Comparison of ENCODE assay signal across 8 cellular contexts in genomic region chr3:197748597-197749314, GRCh38. TPM values are rescaled to one million over a fixed set of nuclear protein-coding genes. Genes with fewer than 3 reads are reported as not detected.
DNase-seq lines count a peak whose midpoint lies in the region; ATAC-seq and TF ChIP-seq lines count a peak whose summit lies in the region.

No MANE protein-coding gene starts in this region.

- H3K4me1 Mint-ChIP-seq in GM23338, result peaks cover 21% of the 10 kb centered on the region

- H3K27me3 ChIP-seq in GM23338 (ENCODE audit: insufficient read depth), result peaks cover 54% of the 10 kb centered on the region
- H3K27me3 ChIP-seq in SU-DHL-6 (ENCODE audit: low read length), result no peaks in the 10 kb centered on the region
- no peaks in the 10 kb centered on the region for H3K27me3 ChIP-seq in skeletal muscle satellite cell (ENCODE audit: control insufficient read depth, insufficient read depth, low read length)

- H3K4me3 ChIP-seq in GM23338, result peak overlapping the region; percentile 91
- peak overlapping the region; percentile 72 for H3K4me3 ChIP-seq in SU-DHL-6 (ENCODE audit: insufficient read depth, low read length, poor library complexity, severe bottlenecking)
- H3K4me3 ChIP-seq in fibroblast of villous mesenchyme (ENCODE audit: low read depth, low read length), result peak overlapping the region; percentile 90
- peak overlapping the region; percentile 88 for H3K4me3 ChIP-seq in skeletal muscle satellite cell (ENCODE audit: low read length)

- no peak for ATAC-seq in GM23338
- no peak for ATAC-seq in GM19452 (IDR thresholded peaks at IDR 0.05; ENCODE audit: unreplicated experiment)

- H3K27ac ChIP-seq in GM23338 (ENCODE audit: low read depth) (no peak overlapping the region), SU-DHL-6 (ENCODE audit: low read depth, low read length) (peak overlapping the region; percentile 28)

- no peaks in the 10 kb centered on the region for H3K36me3 ChIP-seq in GM23338 (ENCODE audit: insufficient read depth)
- H3K36me3 ChIP-seq in SU-DHL-6 (ENCODE audit: low read length), result no peaks in the 10 kb centered on the region
- H3K36me3 ChIP-seq in skeletal muscle satellite cell (ENCODE audit: insufficient read depth, low read length), result no peaks in the 10 kb centered on the region

- H3K79me2 ChIP-seq in GM23338 (replicated peaks; ENCODE audit: insufficient read depth) (peaks cover 19% of the 10 kb centered on the region), SU-DHL-6 (ENCODE audit: insufficient read depth, low read length) (peaks cover 12% of the 10 kb centered on the region)

- H2AFZ ChIP-seq in GM23338 (peak overlapping the region; percentile 95), SU-DHL-6 (ENCODE audit: low read depth, low read length, severe bottlenecking) (peak overlapping the region; percentile 84)

- H4K20me1 ChIP-seq in GM23338 (replicated peaks; ENCODE audit: insufficient read depth) (0 out of 2 replicates have a peak, but pooled peaks cover 5% of the 10 kb centered on the region), SU-DHL-6 (ENCODE audit: low read depth, low read length) (peaks cover 13% of the 10 kb centered on the region; the same call in 1 of the 2 replicates)

- H3K4me1 ChIP-seq in GM23338 (ENCODE audit: insufficient read depth) (peaks cover 25% of the 10 kb centered on the region), skeletal muscle satellite cell (ENCODE audit: control insufficient read depth, insufficient read depth, low read length) (peaks cover 17% of the 10 kb centered on the region)

- H3K36me3 Mint-ChIP-seq in GM23338 (ENCODE audit: low read depth), result no peaks in the 10 kb centered on the region; the same call in 2 of the 3 replicates

- H3K9ac ChIP-seq in SU-DHL-6 (ENCODE audit: low read length) (peak overlapping the region; percentile 72), skeletal muscle satellite cell (ENCODE audit: low read depth, low read length) (peak overlapping the region; percentile 89)

- H3K27ac Mint-ChIP-seq in GM23338, result no peak overlapping the region

- H3K9me3 ChIP-seq in SU-DHL-6 (ENCODE audit: insufficient read depth, low read length) (no peaks in the 10 kb centered on the region), skeletal muscle satellite cell (replicated peaks; ENCODE audit: low read length) (no peaks in the 10 kb centered on the region)

- H3K9me3 Mint-ChIP-seq in GM23338, result no peaks in the 10 kb centered on the region

- peaks cover 13% of the 10 kb centered on the region; the same call in 1 of the 2 replicates for H3F3A ChIP-seq in GM23338 (replicated peaks; ENCODE audit: low read depth)
- peaks cover 34% of the 10 kb centered on the region for H3F3A ChIP-seq in SU-DHL-6 (ENCODE audit: insufficient read depth)

- no peaks in the 10 kb centered on the region for H3K9me2 ChIP-seq in GM23338 (ENCODE audit: insufficient read depth)
- no peaks in the 10 kb centered on the region for H3K9me2 ChIP-seq in SU-DHL-6 (replicated peaks; ENCODE audit: insufficient read depth, low read length)

- H3K4me3 Mint-ChIP-seq in GM23338, result peak overlapping the region; percentile 88

- H3K4me2 ChIP-seq in GM23338 (peak overlapping the region; percentile 95), SU-DHL-6 (ENCODE audit: low read depth, low read length, poor library complexity, severe bottlenecking) (peak overlapping the region; percentile 79), skeletal muscle satellite cell (ENCODE audit: low read length) (peak overlapping the region; percentile 98)

- no peak for DNase-seq in GM23338 (ENCODE audit: low spot score)
- peak; percentile 57 for DNase-seq in fibroblast of villous mesenchyme (ENCODE audit: low read depth)
- DNase-seq in SW 1271 (lab: John Stamatoyannopoulos, UW), result no peak
- no peak for DNase-seq in effector CD4-positive, alpha-beta T cell
- DNase-seq in NCI-H774 (lab: John Stamatoyannopoulos, UW), result no peak

- TF ChIP-seq CTCF in GM23338 (conservative IDR thresholded peaks at IDR 0.05; ENCODE audit: low read depth in 2 of 2) (no peak), SU-DHL-6 (IDR thresholded peaks at IDR 0.05; ENCODE audit: insufficient read depth, low read length, poor library complexity, severe bottlenecking) (no peak), fibroblast of villous mesenchyme (IDR thresholded peaks at IDR 0.05; ENCODE audit: insufficient read depth, low read depth, low read length) (no peak)

- H3K27me3 Mint-ChIP-seq in GM23338 (ENCODE audit: insufficient read depth, low read depth, poor library complexity), result peaks cover 25% of the 10 kb centered on the region

TF ChIP-seq in GM23338, 12 proteins besides CTCF, POLR2A, EP300 and RAD21 (continues in another document):
- TF ChIP-seq JUNB (IDR thresholded peaks at IDR 0.05; ENCODE audit: unreplicated experiment), result no peak
- TF ChIP-seq, protein P1, sequence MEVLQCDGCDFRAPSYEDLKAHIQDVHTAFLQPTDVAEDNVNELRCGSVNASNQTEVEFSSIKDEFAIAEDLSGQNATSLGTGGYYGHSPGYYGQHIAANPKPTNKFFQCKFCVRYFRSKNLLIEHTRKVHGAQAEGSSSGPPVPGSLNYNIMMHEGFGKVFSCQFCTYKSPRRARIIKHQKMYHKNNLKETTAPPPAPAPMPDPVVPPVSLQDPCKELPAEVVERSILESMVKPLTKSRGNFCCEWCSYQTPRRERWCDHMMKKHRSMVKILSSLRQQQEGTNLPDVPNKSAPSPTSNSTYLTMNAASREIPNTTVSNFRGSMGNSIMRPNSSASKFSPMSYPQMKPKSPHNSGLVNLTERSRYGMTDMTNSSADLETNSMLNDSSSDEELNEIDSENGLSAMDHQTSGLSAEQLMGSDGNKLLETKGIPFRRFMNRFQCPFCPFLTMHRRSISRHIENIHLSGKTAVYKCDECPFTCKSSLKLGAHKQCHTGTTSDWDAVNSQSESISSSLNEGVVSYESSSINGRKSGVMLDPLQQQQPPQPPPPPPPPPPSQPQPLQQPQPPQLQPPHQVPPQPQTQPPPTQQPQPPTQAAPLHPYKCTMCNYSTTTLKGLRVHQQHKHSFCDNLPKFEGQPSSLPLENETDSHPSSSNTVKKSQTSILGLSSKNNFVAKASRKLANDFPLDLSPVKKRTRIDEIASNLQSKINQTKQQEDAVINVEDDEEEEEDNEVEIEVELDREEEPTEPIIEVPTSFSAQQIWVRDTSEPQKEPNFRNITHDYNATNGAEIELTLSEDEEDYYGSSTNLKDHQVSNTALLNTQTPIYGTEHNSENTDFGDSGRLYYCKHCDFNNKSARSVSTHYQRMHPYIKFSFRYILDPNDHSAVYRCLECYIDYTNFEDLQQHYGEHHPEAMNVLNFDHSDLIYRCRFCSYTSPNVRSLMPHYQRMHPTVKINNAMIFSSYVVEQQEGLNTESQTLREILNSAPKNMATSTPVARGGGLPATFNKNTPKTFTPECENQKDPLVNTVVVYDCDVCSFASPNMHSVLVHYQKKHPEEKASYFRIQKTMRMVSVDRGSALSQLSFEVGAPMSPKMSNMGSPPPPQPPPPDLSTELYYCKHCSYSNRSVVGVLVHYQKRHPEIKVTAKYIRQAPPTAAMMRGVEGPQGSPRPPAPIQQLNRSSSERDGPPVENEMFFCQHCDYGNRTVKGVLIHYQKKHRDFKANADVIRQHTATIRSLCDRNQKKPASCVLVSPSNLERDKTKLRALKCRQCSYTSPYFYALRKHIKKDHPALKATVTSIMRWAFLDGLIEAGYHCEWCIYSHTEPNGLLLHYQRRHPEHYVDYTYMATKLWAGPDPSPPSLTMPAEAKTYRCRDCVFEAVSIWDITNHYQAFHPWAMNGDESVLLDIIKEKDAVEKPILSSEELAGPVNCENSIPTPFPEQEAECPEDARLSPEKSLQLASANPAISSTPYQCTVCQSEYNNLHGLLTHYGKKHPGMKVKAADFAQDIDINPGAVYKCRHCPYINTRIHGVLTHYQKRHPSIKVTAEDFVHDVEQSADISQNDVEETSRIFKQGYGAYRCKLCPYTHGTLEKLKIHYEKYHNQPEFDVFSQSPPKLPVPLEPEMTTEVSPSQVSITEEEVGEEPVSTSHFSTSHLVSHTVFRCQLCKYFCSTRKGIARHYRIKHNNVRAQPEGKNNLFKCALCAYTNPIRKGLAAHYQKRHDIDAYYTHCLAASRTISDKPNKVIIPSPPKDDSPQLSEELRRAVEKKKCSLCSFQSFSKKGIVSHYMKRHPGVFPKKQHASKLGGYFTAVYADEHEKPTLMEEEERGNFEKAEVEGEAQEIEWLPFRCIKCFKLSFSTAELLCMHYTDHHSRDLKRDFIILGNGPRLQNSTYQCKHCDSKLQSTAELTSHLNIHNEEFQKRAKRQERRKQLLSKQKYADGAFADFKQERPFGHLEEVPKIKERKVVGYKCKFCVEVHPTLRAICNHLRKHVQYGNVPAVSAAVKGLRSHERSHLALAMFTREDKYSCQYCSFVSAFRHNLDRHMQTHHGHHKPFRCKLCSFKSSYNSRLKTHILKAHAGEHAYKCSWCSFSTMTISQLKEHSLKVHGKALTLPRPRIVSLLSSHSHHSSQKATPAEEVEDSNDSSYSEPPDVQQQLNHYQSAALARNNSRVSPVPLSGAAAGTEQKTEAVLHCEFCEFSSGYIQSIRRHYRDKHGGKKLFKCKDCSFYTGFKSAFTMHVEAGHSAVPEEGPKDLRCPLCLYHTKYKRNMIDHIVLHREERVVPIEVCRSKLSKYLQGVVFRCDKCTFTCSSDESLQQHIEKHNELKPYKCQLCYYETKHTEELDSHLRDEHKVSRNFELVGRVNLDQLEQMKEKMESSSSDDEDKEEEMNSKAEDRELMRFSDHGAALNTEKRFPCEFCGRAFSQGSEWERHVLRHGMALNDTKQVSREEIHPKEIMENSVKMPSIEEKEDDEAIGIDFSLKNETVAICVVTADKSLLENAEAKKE (CRISPR knock-in tag; IDR thresholded peaks at IDR 0.05), result no peak

RNA-seq across cellular contexts. Expression of gene FYTTD1, which starts 0.9 kb away (rescaled TPM):
- total RNA-seq in GM23338 (2014; rRNA removed; shearing (Covaris generic)), result 13.7 and 24.7 TPM in 2 replicates
- polyA plus RNA-seq in GM23338 (2016; fragmentation: Nextera tagmentation; extraction: Ambion mirVana), result 14.0 and 14.8 TPM in 2 replicates
- total RNA-seq in fibroblast of villous mesenchyme, result 43.5 and 58.3 TPM in 2 replicates
- 23.8 and 34.5 TPM in 2 replicates for total RNA-seq in skeletal muscle satellite cell (2012; rRNA removed)

RNA-seq across cellular contexts. Expression of gene RUBCN, which starts 12.1 kb away (rescaled TPM):
- total RNA-seq in GM23338 (2014; rRNA removed; shearing (Covaris generic)), result 23.8 and 33.2 TPM in 2 replicates
- polyA plus RNA-seq in GM23338 (2016; fragmentation: Nextera tagmentation; extraction: Ambion mirVana), result 11.3 and 13.1 TPM in 2 replicates
- 26.4 and 28.1 TPM in 2 replicates for total RNA-seq in fibroblast of villous mesenchyme
- 13.2 and 13.8 TPM in 2 replicates for total RNA-seq in skeletal muscle satellite cell (2012; rRNA removed)

RNA-seq across cellular contexts. Expression of gene LRCH3, which starts 42.3 kb away (rescaled TPM):
- total RNA-seq in GM23338 (2014; rRNA removed; shearing (Covaris generic)), result 60.0 and 66.8 TPM in 2 replicates
- polyA plus RNA-seq in GM23338 (2016; fragmentation: Nextera tagmentation; extraction: Ambion mirVana), result 17.1 and 22.9 TPM in 2 replicates
- 96.3 and 149 TPM in 2 replicates for total RNA-seq in fibroblast of villous mesenchyme
- 32.4 and 95.0 TPM in 2 replicates for total RNA-seq in skeletal muscle satellite cell (2012; rRNA removed)
